In genomic region chr20:63002511-63002910, GRCh38 we compare ENCODE assay signal across 18 cellular contexts. TPM values are rescaled to one million over a fixed set of nuclear protein-coding genes. Genes with fewer than 3 reads are reported as not detected.
A peak's percentile ranks its signal among the peaks of the same experiment; 100 is the strongest.
DNase-seq lines count a peak whose midpoint lies in the region; ATAC-seq and TF ChIP-seq lines count a peak whose summit lies in the region.
"Had no signal": no experiment of that assay in that cellular context is flagged by ENCODE, and none has a peak within 500 bp of the region (broad histone marks: within the 10 kb centered on the region; RNA-seq: fewer than 3 reads in every experiment).

No MANE protein-coding gene starts in this region.

- H3K18ac ChIP-seq in neuronal stem cell (ENCODE audit: low read length) = no peak overlapping the region

- H3K9me3 ChIP-seq in Loucy (ENCODE audit: insufficient read depth, low read depth, low read length) (no peaks in the 10 kb centered on the region), neuronal stem cell (replicated peaks in 1 of 2; ENCODE audit: control insufficient read depth in 2 of 2, insufficient read depth in 1 of 2, low read depth in 1 of 2, low read length in 2 of 2) (peaks cover 2 to 4% of the 10 kb centered on the region in 2 donors)
- H3K9me3 ChIP-seq: A549 had no signal

- peaks cover 66% of the 10 kb centered on the region for H3K4me1 ChIP-seq in Loucy (ENCODE audit: insufficient read depth, low read length, poor library complexity, severe bottlenecking)
- H3K4me1 ChIP-seq in neuronal stem cell (ENCODE audit: control insufficient read depth in 2 of 2, insufficient read depth in 1 of 2, low read depth in 1 of 2, low read length in 2 of 2) = peaks cover 2 to 11% of the 10 kb centered on the region in 2 donors

- H3K4me3 ChIP-seq in Loucy (ENCODE audit: low read length, poor library complexity, severe bottlenecking) (no peak overlapping the region), neuronal stem cell (ENCODE audit: low read length in 2 of 2) (no peak overlapping the region), H7 (ENCODE audit: insufficient read depth, low read depth, low read length) (no peak overlapping the region)
- H3K4me3 ChIP-seq: A549, GM12878, GM23248 had no signal

- H2AFZ ChIP-seq in Loucy (ENCODE audit: low read length) (no peak overlapping the region), neuronal stem cell (ENCODE audit: low read length) (no peak overlapping the region)
- H2AFZ ChIP-seq: GM23248 had no signal

- H3K23ac ChIP-seq in neuronal stem cell (ENCODE audit: low read depth, low read length, poor library complexity) = no peak overlapping the region

- H3K27me3 ChIP-seq in Loucy (ENCODE audit: insufficient read depth, low read length, poor library complexity, severe bottlenecking) (peaks cover 30% of the 10 kb centered on the region), neuronal stem cell (ENCODE audit: control insufficient read depth in 3 of 3, insufficient read depth in 3 of 3, low read depth in 1 of 3, low read length in 3 of 3) (peaks cover 35 to 98% (median 70%) of the 10 kb centered on the region in 3 experiments), H7 (ENCODE audit: control insufficient read depth, insufficient read depth, low read length) (peaks cover 43% of the 10 kb centered on the region)

- H2BK12ac ChIP-seq in neuronal stem cell (ENCODE audit: low read length) = no peak overlapping the region

- peaks cover 10% of the 10 kb centered on the region; the same call in 1 of the 2 replicates for H3F3A ChIP-seq in Loucy (ENCODE audit: low read depth)

- no peak overlapping the region for H2BK120ac ChIP-seq in neuronal stem cell (ENCODE audit: low read depth, low read length)

- H4K91ac ChIP-seq in neuronal stem cell (ENCODE audit: low read depth, low read length, poor library complexity) = no peak overlapping the region

- WGBS in neuronal stem cell (ENCODE audit: extremely low coverage in 2 of 2, insufficient read length in 2 of 2, insufficient replicate concordance in 1 of 2), 2 donors = no CpG with 5 or more reads among the region's 11 CpGs

- H3K4me2 ChIP-seq in Loucy (ENCODE audit: low read depth, low read length, poor library complexity, severe bottlenecking) (peak overlapping the region; percentile 84), neuronal stem cell (ENCODE audit: insufficient read depth, low read length, poor library complexity, severe bottlenecking) (no peak overlapping the region)
- H3K4me2 ChIP-seq: A549 had no signal

- H4K8ac ChIP-seq in neuronal stem cell (ENCODE audit: low read depth, low read length) = no peak overlapping the region

- no peak overlapping the region for H3K4ac ChIP-seq in neuronal stem cell (ENCODE audit: low read length)

- no peak for TF ChIP-seq CTCF in Loucy (conservative IDR thresholded peaks at IDR 0.05; ENCODE audit: low read length)

- H3K9ac ChIP-seq in Loucy (ENCODE audit: low read depth, low read length, poor library complexity, severe bottlenecking) = no peak overlapping the region
- no peak overlapping the region for H3K9ac ChIP-seq in neuronal stem cell (ENCODE audit: low read depth, low read length, poor library complexity)
- H3K9ac ChIP-seq: GM23248 had no signal

- peak overlapping the region; percentile 38 for H3K14ac ChIP-seq in neuronal stem cell (ENCODE audit: low read length)

- no peak overlapping the region for H2BK5ac ChIP-seq in neuronal stem cell (ENCODE audit: low read length)

- DNase-seq in Daoy (ENCODE audit: low read depth) (peak; percentile 50), dermis blood vessel endothelial cell (peak; percentile 37), neuronal stem cell (ENCODE audit: low spot score) (no peak), H7 (no peak), AG08395 (ENCODE audit: low spot score) (no peak)
- DNase-seq: CD4-positive, CD25-positive, alpha-beta regulatory T cell; DMS 273 treated with DMSO at 0.1 percent for 48 hours; GM23248; H9 had no signal

- peaks cover 1% of the 10 kb centered on the region for H3K79me1 ChIP-seq in neuronal stem cell (ENCODE audit: low read depth, low read length)

- no peak overlapping the region for H2BK15ac ChIP-seq in neuronal stem cell (ENCODE audit: low read length)

- H3K9me2 ChIP-seq in Loucy (replicated peaks; ENCODE audit: low read depth, low read length) = no peaks in the 10 kb centered on the region

- H4K20me1 ChIP-seq in Loucy (ENCODE audit: insufficient read depth, low read length, poor library complexity, severe bottlenecking) = peaks cover 20% of the 10 kb centered on the region

- H2AK5ac ChIP-seq in neuronal stem cell (ENCODE audit: low read depth, low read length) = no peak overlapping the region

- H3K36me3 ChIP-seq in Loucy (ENCODE audit: insufficient read depth, low read length) (no peaks in the 10 kb centered on the region), neuronal stem cell (replicated peaks in 1 of 2; ENCODE audit: control insufficient read depth in 2 of 2, insufficient read depth in 2 of 2, low read length in 2 of 2) (no peaks in the 10 kb centered on the region), H7 (replicated peaks; ENCODE audit: control insufficient read depth, insufficient read depth, low read length) (no peaks in the 10 kb centered on the region; the same call in 1 of the 2 replicates)

- ATAC-seq in GM21360 (IDR thresholded peaks at IDR 0.05; ENCODE audit: unreplicated experiment) = no peak
- ATAC-seq: A549, GM12878 had no signal

- peaks cover 56% of the 10 kb centered on the region for H3K79me2 ChIP-seq in Loucy (ENCODE audit: insufficient read depth, low read length)

- H3K27ac ChIP-seq in neuronal stem cell (replicated peaks; ENCODE audit: low read length) = no peak overlapping the region
- H3K27ac ChIP-seq: A549, GM23248 had no signal

RNA-seq across cellular contexts. Expression of gene BHLHE23, which starts 4.3 kb away (rescaled TPM):
- not detected in 2 replicates for total RNA-seq in Daoy (2014; rRNA removed; shearing (Covaris generic))
- not detected in 2 replicates for total RNA-seq in dermis blood vessel endothelial cell
- not detected for polyA plus RNA-seq in neuronal stem cell (2013, experiment 1 of 2)
- polyA plus RNA-seq in neuronal stem cell (2013, experiment 2 of 2) = not detected
- 2.1 TPM in 2 replicates for total RNA-seq in H7 (2014; rRNA removed; shearing (Covaris generic))
- total RNA-seq: CD4-positive, CD25-positive, alpha-beta regulatory T cell; G401; GM23248; HT-29 had no signal
- polyA plus RNA-seq: A549; AG04450; BJ; CD4-positive, CD25-positive, alpha-beta regulatory T cell; GM23248; IgD-negative memory B cell had no signal

RNA-seq across cellular contexts. Expression of gene SLC17A9, which starts 50.0 kb away (rescaled TPM):
- 0.33 and 0.91 TPM in 2 replicates for total RNA-seq in Daoy (2014; rRNA removed; shearing (Covaris generic))
- 9.0 and 11.8 TPM in 2 replicates for total RNA-seq in dermis blood vessel endothelial cell
- 1.6 TPM for polyA plus RNA-seq in neuronal stem cell (2013, experiment 1 of 2)
- 1.9 TPM for polyA plus RNA-seq in neuronal stem cell (2013, experiment 2 of 2)
- total RNA-seq in H7 (2014; rRNA removed; shearing (Covaris generic)) = 32.6 and 41.4 TPM in 2 replicates

Comparison
In these comparisons a context has a peak if more than half of its experiments do, and no peak if none do; other contexts are left out.
1. DNase-seq: peak in Daoy (single experiment) and dermis blood vessel endothelial cell (single experiment); none in neuronal stem cell (single experiment), H7 (single experiment) and AG08395 (single experiment).